Comparison of ENCODE assay signal across 9 cellular contexts in genomic region chr2:9002637-9003365, GRCh38. TPM values are rescaled to one million over a fixed set of nuclear protein-coding genes. Genes with fewer than 3 reads are reported as not detected.
A peak's percentile ranks its signal among the peaks of the same experiment; 100 is the strongest.
DNase-seq lines count a peak whose midpoint lies in the region; ATAC-seq, FAIRE-seq and TF ChIP-seq lines count a peak whose summit lies in the region.
"Had no signal": no experiment of that assay in that cellular context is flagged by ENCODE, and none has a peak within 500 bp of the region (broad histone marks: within the 10 kb centered on the region; RNA-seq: fewer than 3 reads in every experiment).

No MANE protein-coding gene starts in this region.

- H2AFZ ChIP-seq in astrocyte (ENCODE audit: low read depth, low read length), result peak overlapping the region; percentile 68

- no CpG with 5 or more reads among the region's 44 CpGs for WGBS in iPS DF 6.9 (ENCODE audit: insufficient coverage, insufficient read length)
- WGBS in sigmoid colon, 2 donors, result 1 to 3% methylated on average over 44 of the region's 44 CpGs

- no peaks in the 10 kb centered on the region for H3K36me3 ChIP-seq in astrocyte (ENCODE audit: insufficient read depth, low read length)
- no peaks in the 10 kb centered on the region for H3K36me3 ChIP-seq in iPS DF 6.9 (ENCODE audit: control insufficient read depth, insufficient read depth, low read length)
- no peaks in the 10 kb centered on the region for H3K36me3 ChIP-seq in sigmoid colon

- no peak overlapping the region for H3K27ac Mint-ChIP-seq in astrocyte (ENCODE audit: unreplicated experiment)

- peaks cover 30% of the 10 kb centered on the region for H4K20me1 ChIP-seq in astrocyte (ENCODE audit: insufficient read depth, low read length)

- no peaks in the 10 kb centered on the region for H3K27me3 ChIP-seq in astrocyte (ENCODE audit: insufficient read depth, low read length)
- no peaks in the 10 kb centered on the region for H3K27me3 ChIP-seq in iPS DF 6.9 (ENCODE audit: control insufficient read depth, insufficient read depth, low read length)
- no peaks in the 10 kb centered on the region for H3K27me3 ChIP-seq in sigmoid colon

- H3K4me3 Mint-ChIP-seq in astrocyte (ENCODE audit: unreplicated experiment), result peak overlapping the region; percentile 96

- peaks cover 23% of the 10 kb centered on the region for H3K4me1 Mint-ChIP-seq in astrocyte (ENCODE audit: low read depth, unreplicated experiment)

- no peak for TF ChIP-seq EP300 in sigmoid colon (IDR thresholded peaks at IDR 0.05)

- TF ChIP-seq CTCF in AG10803 (conservative IDR thresholded peaks at IDR 0.05; ENCODE audit: low read length) (no peak), astrocyte (IDR thresholded peaks at IDR 0.05; ENCODE audit: insufficient read depth, low read depth, low read length) (no peak), sigmoid colon (IDR thresholded peaks at IDR 0.05) (no peak)

- H3K36me3 Mint-ChIP-seq in astrocyte (ENCODE audit: low read depth, unreplicated experiment), result peaks cover 4% of the 10 kb centered on the region

- H3K4me3 ChIP-seq in AG10803 (ENCODE audit: low read length), result peak overlapping the region; percentile 63
- peak overlapping the region; percentile 82 for H3K4me3 ChIP-seq in astrocyte (ENCODE audit: insufficient read depth, low read depth, low read length)
- H3K4me3 ChIP-seq in iPS DF 6.9 (ENCODE audit: low read length), result peak overlapping the region; percentile 88
- peak overlapping the region; percentile 48 to 85 (median 76) for H3K4me3 ChIP-seq in sigmoid colon

- H3K79me2 ChIP-seq in astrocyte (ENCODE audit: insufficient read depth, low read length), result peaks cover 66% of the 10 kb centered on the region

- TF ChIP-seq POLR2A in sigmoid colon (IDR thresholded peaks at IDR 0.05), result no peak

- DNase-seq in AG10803 (ENCODE audit: low read depth) (no peak), NCI-H82 treated with DMSO at 0.1 percent for 48 hours (lab: John Stamatoyannopoulos, UW; ENCODE audit: unreplicated experiment) (peak; percentile 25), astrocyte (ENCODE audit: low read depth) (no peak), iPS DF 6.9 (ENCODE audit: low read depth, low spot score) (no peak), sigmoid colon (peak; percentile 63)
- DNase-seq: left cardiac atrium had no signal

- H3K27ac ChIP-seq in astrocyte (ENCODE audit: low read depth, low read length), result peak overlapping the region; percentile 28
- H3K27ac ChIP-seq in iPS DF 6.9 (ENCODE audit: low read length), result no peak overlapping the region
- peak overlapping the region; percentile 5 to 81 (median 76) for H3K27ac ChIP-seq in sigmoid colon

- H3K27me3 Mint-ChIP-seq in astrocyte (ENCODE audit: low read depth, unreplicated experiment), result no peaks in the 10 kb centered on the region

- no peaks in the 10 kb centered on the region for H3K9me3 ChIP-seq in astrocyte (ENCODE audit: insufficient read depth, low read depth, low read length)
- no peaks in the 10 kb centered on the region; the same call in 1 of the 2 replicates for H3K9me3 ChIP-seq in iPS DF 6.9 (ENCODE audit: control insufficient read depth, insufficient read depth, low read length)
- no peaks in the 10 kb centered on the region for H3K9me3 ChIP-seq in sigmoid colon

- no peak for FAIRE-seq in astrocyte (lab: Jason Lieb, UNC)

- peaks cover 27% of the 10 kb centered on the region for H3K4me1 ChIP-seq in astrocyte (ENCODE audit: insufficient read depth, low read length)
- H3K4me1 ChIP-seq in iPS DF 6.9 (ENCODE audit: control insufficient read depth, insufficient read depth, low read length), result no peaks in the 10 kb centered on the region
- peaks cover 0 to 17% (median 11%) of the 10 kb centered on the region in 4 donors for H3K4me1 ChIP-seq in sigmoid colon

- ATAC-seq in GM19452 (IDR thresholded peaks at IDR 0.05; ENCODE audit: unreplicated experiment), result peak; percentile 21
- ATAC-seq in GM18519 (IDR thresholded peaks at IDR 0.05; ENCODE audit: low FRiP score, unreplicated experiment), result no peak
- no peak for ATAC-seq in HG02870 (IDR thresholded peaks at IDR 0.05; ENCODE audit: unreplicated experiment)

- no peaks in the 10 kb centered on the region for H3K9me3 Mint-ChIP-seq in astrocyte (ENCODE audit: unreplicated experiment)

- intact Hi-C loops in sigmoid colon (cut with DNase I), result no loop called here

- H3K9ac ChIP-seq in astrocyte (ENCODE audit: low read length), result peak overlapping the region; percentile 81

- H3K4me2 ChIP-seq in astrocyte (ENCODE audit: low read length), result peak overlapping the region; percentile 96

RNA-seq across cellular contexts. Expression of gene MBOAT2, which starts 0.7 kb away (rescaled TPM):
- total RNA-seq in astrocyte, result 54.6 and 58.0 TPM in 2 replicates
- 10 to 100 TPM; 15.3 to 43.5 (median 16.5) TPM for total RNA-seq in sigmoid colon
- 10 to 100 TPM in 2 of 3 donors, 1 to 10 TPM in 1; 8.4 to 14.9 (median 12.9) TPM for polyA plus RNA-seq in sigmoid colon

Comparison
In these comparisons a context has a peak if more than half of its experiments do, and no peak if none do; other contexts are left out.
1. DNase-seq: peak in NCI-H82 treated with DMSO at 0.1 percent for 48 hours (single experiment) and sigmoid colon (single experiment); none in AG10803 (single experiment), astrocyte (single experiment) and iPS DF 6.9 (single experiment).
2. Peak in every context shown above with its lines, with median percentiles within 50 percentile points of each other: H3K4me3 ChIP-seq.